ENCODE assay signal across 16 cellular contexts in the genomic region with DNA sequence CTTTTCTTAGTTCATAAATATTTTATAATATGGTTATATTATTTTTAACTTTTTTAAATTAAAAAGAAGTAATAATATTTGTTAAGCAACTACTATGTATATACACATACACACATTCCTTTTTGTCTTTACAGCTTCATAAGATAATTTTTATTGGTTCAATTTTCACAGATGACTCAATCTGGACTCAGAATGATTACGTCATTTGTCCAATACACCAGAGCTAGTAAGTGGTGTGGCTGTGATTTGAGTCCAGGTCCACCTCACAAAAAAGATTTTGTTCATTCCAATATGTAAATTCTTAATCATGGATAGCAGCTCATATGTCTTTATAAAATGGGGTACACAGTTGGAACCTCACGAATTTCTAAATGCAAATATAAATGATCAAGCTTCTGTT.
A peak's percentile ranks its signal among the peaks of the same experiment; 100 is the strongest.
DNase-seq lines count a peak whose midpoint lies in the region; FAIRE-seq and TF ChIP-seq lines count a peak whose summit lies in the region.
"Had no signal": no experiment of that assay in that cellular context is flagged by ENCODE, and none has a peak within 500 bp of the region (broad histone marks: within the 10 kb centered on the region; RNA-seq: fewer than 3 reads in every experiment).

No MANE protein-coding gene starts in this region.

- CTCF ChIA-PET in PC-9 (lab: Charles Lee) = no interaction called here

- H3K36me3 ChIP-seq in PC-9 (ENCODE audit: low read depth) (no peaks in the 10 kb centered on the region), bronchial epithelial cell (ENCODE audit: control insufficient read depth, insufficient read depth, low read length) (no peaks in the 10 kb centered on the region), kidney (ENCODE audit: control insufficient read depth in 1 of 2, insufficient read depth in 2 of 2, low read length in 2 of 2) (no peaks in the 10 kb centered on the region), left ventricle myocardium inferior (no peaks in the 10 kb centered on the region)
- H3K36me3 ChIP-seq: BE2C had no signal

- H3K4me3 ChIP-seq in PC-9 = no peak overlapping the region
- no peak overlapping the region for H3K4me3 ChIP-seq in bronchial epithelial cell (ENCODE audit: low read depth, low read length)
- no peak overlapping the region for H3K4me3 ChIP-seq in kidney (ENCODE audit: low read length in 2 of 2)
- H3K4me3 ChIP-seq in left ventricle myocardium inferior = no peak overlapping the region
- H3K4me3 ChIP-seq: A549 had no signal

- no peaks in the 10 kb centered on the region for H3K9me2 ChIP-seq in PC-9 (ENCODE audit: insufficient read depth)

- H4K20me1 ChIP-seq in PC-9 (ENCODE audit: insufficient read depth) = no peaks in the 10 kb centered on the region

- TF ChIP-seq CTCF in PC-9 (conservative IDR thresholded peaks at IDR 0.05) (no peak), bronchial epithelial cell (IDR thresholded peaks at IDR 0.05; ENCODE audit: insufficient read depth, low read length, severe bottlenecking) (no peak), kidney (IDR thresholded peaks at IDR 0.05; ENCODE audit: borderline replicate concordance, extremely low read depth, insufficient read depth) (no peak), left ventricle myocardium inferior (IDR thresholded peaks at IDR 0.05; ENCODE audit: borderline replicate concordance) (no peak)

- no peaks in the 10 kb centered on the region for H3K79me2 ChIP-seq in PC-9 (ENCODE audit: low read depth)

- H2AFZ ChIP-seq in PC-9 = 0 out of 2 replicates have a peak overlapping the region, but pooled peaks have one; percentile 58

- H3K9me3 ChIP-seq in PC-9 (ENCODE audit: insufficient read depth, low read depth) (no peaks in the 10 kb centered on the region), kidney (ENCODE audit: control insufficient read depth in 1 of 2, low read length in 2 of 2) (no peaks in the 10 kb centered on the region), left ventricle myocardium inferior (replicated peaks) (no peaks in the 10 kb centered on the region)
- H3K9me3 ChIP-seq: A549, BE2C had no signal

- FAIRE-seq in bronchial epithelial cell (lab: Jason Lieb, UNC) (no peak), kidney (lab: Jason Lieb, UNC) (peak; percentile 65)
- FAIRE-seq: A549, GM19239, HTR-8/SVneo had no signal

- no peak overlapping the region for H3K4me2 ChIP-seq in PC-9
- H3K4me2 ChIP-seq: A549 had no signal

- no TSS peak for BruUV-seq in PC-9 (replicated peaks; lab: Mats Ljungman, UMichigan)

- intact Hi-C loops in PC-9 (cut with micrococcal nuclease; ENCODE audit: unreplicated experiment) = no loop called here
- intact Hi-C loops in kidney (cut with DNase I) = no loop called here
- intact Hi-C loops in left ventricle myocardium inferior (cut with micrococcal nuclease) = no loop called here

- H3F3A ChIP-seq in PC-9 (ENCODE audit: insufficient read depth, low read depth) = no peaks in the 10 kb centered on the region

- H3K27ac ChIP-seq in PC-9 (no peak overlapping the region), kidney (ENCODE audit: low read depth in 2 of 2, low read length in 2 of 2) (no peak overlapping the region), left ventricle myocardium inferior (replicated peaks) (no peak overlapping the region)
- H3K27ac ChIP-seq: A549, C4-2B had no signal

- H3K4me1 ChIP-seq in PC-9 (replicated peaks; ENCODE audit: insufficient read depth) (no peaks in the 10 kb centered on the region), kidney (ENCODE audit: control insufficient read depth in 1 of 2, insufficient read depth in 1 of 2, low read depth in 1 of 2, low read length in 2 of 2) (no peaks in the 10 kb centered on the region), left ventricle myocardium inferior (peaks cover 19% of the 10 kb centered on the region)
- H3K4me1 ChIP-seq: A549, BE2C had no signal

- POLR2A ChIA-PET in PC-9 (lab: Charles Lee; ENCODE audit: unreplicated experiment) = no interaction called here

- H3K9ac ChIP-seq in kidney (ENCODE audit: low read length in 2 of 2) = no peak overlapping the region

- DNase-seq in PC-9 = no peak
- DNase-seq in bronchial epithelial cell (ENCODE audit: low read depth) = peak; percentile 14
- DNase-seq in kidney = no peak
- DNase-seq in left ventricle myocardium inferior = no peak
- no peak for DNase-seq in activated naive CD4-positive, alpha-beta T cell treated with Interleukin-2 at 50 U/mL for 16 hours
- no peak for DNase-seq in medulla oblongata (ENCODE audit: extremely low spot score)
- DNase-seq: BE2C; CD4-positive, alpha-beta memory T cell; DMS79 treated with DMSO at 0.1 percent for 48 hours; EL; GDM1; HCEC 1CT had no signal

- H3K27me3 ChIP-seq in PC-9 (ENCODE audit: insufficient read depth, low read depth) (no peaks in the 10 kb centered on the region), bronchial epithelial cell (ENCODE audit: control insufficient read depth, insufficient read depth, low read length) (no peaks in the 10 kb centered on the region), left ventricle myocardium inferior (ENCODE audit: low read depth) (no peaks in the 10 kb centered on the region)
- H3K27me3 ChIP-seq: BE2C had no signal
